ENCODE assay signal across 19 cellular contexts in the genomic region with DNA sequence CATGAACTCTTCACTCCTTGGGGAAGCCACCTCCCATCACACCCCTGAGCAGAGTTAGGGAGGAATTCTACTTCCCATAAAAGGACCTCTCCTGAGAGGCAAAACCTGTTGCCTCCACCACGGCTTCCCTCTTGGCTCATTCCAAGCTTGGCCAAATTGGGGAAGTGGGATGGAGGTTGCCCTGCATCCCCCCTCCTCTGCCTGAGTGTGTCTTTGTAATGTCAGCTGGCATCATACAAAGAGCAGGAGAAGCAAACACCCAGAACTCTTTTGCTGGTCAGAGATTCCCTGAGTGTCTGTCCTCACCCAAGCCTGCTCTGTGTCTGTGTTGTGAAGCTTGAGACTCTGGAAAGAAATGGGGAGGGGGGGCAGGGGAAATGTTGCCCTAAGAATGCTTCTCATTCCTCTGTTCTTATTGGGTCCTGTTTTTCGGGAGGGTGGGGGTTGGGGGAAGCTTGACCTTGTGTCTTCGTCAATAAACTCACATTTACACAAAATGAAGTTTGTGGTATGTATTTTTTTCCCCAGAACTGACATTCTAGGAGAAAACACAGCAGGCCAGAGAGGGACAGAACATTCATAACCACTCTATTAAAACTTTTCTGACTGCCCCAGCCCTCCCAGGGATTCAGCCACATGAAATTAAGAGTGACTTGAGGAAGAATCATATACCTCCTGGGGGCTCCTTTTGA. TPM values are rescaled to one million over a fixed set of nuclear protein-coding genes. Genes with fewer than 3 reads are reported as not detected.
DNase-seq lines count a peak whose midpoint lies in the region; ATAC-seq and TF ChIP-seq lines count a peak whose summit lies in the region.
"Had no signal": no experiment of that assay in that cellular context is flagged by ENCODE, and none has a peak within 500 bp of the region (broad histone marks: within the 10 kb centered on the region; RNA-seq: fewer than 3 reads in every experiment).

No MANE protein-coding gene starts in this region.

- no peak overlapping the region for H3K4ac ChIP-seq in neuronal stem cell (ENCODE audit: low read length)

- H2BK5ac ChIP-seq in neuronal stem cell (ENCODE audit: low read length), result no peak overlapping the region

- H3K36me3 ChIP-seq in right atrium auricular region, result peaks cover 31% of the 10 kb centered on the region
- peaks cover 0 to 70% (median 41%) of the 10 kb centered on the region in 9 donors for H3K36me3 ChIP-seq in heart right ventricle
- peaks cover 55% of the 10 kb centered on the region for H3K36me3 ChIP-seq in mesodermal cell (ENCODE audit: control insufficient read depth, insufficient read depth, low read length)
- peaks cover 9 to 58% of the 10 kb centered on the region in 2 donors for H3K36me3 ChIP-seq in neuronal stem cell (replicated peaks in 1 of 2; ENCODE audit: control insufficient read depth in 2 of 2, insufficient read depth in 2 of 2, low read length in 2 of 2)

- no peak overlapping the region for H3K4me3 ChIP-seq in right atrium auricular region
- H3K4me3 ChIP-seq in heart right ventricle, result no peak overlapping the region
- no peak overlapping the region for H3K4me3 ChIP-seq in mesodermal cell (ENCODE audit: extremely low read depth, insufficient read depth, low read length, poor library complexity, severe bottlenecking)
- H3K4me3 ChIP-seq in neuronal stem cell (ENCODE audit: low read length in 2 of 2), result no peak overlapping the region
- H3K4me3 ChIP-seq: A549 had no signal

- H3K4me1 ChIP-seq in right atrium auricular region, result peaks cover 0 to 31% of the 10 kb centered on the region in 2 donors
- peaks cover 10 to 34% (median 20%) of the 10 kb centered on the region in 9 donors for H3K4me1 ChIP-seq in heart right ventricle
- H3K4me1 ChIP-seq in mesodermal cell (ENCODE audit: control insufficient read depth, insufficient read depth, low read length, poor library complexity, severe bottlenecking), result peaks cover 30% of the 10 kb centered on the region
- peaks cover 2 to 12% of the 10 kb centered on the region in 2 donors for H3K4me1 ChIP-seq in neuronal stem cell (ENCODE audit: control insufficient read depth in 2 of 2, insufficient read depth in 1 of 2, low read depth in 1 of 2, low read length in 2 of 2)

- no peak for ATAC-seq in heart right ventricle
- ATAC-seq in GM18870 (IDR thresholded peaks at IDR 0.05; ENCODE audit: unreplicated experiment), result no peak
- ATAC-seq in left colon, result no peak
- ATAC-seq: A549 had no signal

- H3K79me1 ChIP-seq in neuronal stem cell (ENCODE audit: low read depth, low read length), result no peaks in the 10 kb centered on the region

- no peak overlapping the region for H2AK5ac ChIP-seq in neuronal stem cell (ENCODE audit: low read depth, low read length)

- no peak overlapping the region for H2BK12ac ChIP-seq in neuronal stem cell (ENCODE audit: low read length)

- H3K9me3 ChIP-seq in right atrium auricular region, result no peaks in the 10 kb centered on the region
- H3K9me3 ChIP-seq in heart right ventricle, result no peaks in the 10 kb centered on the region
- no peaks in the 10 kb centered on the region for H3K9me3 ChIP-seq in mesodermal cell (ENCODE audit: control insufficient read depth, low read length)
- no peaks in the 10 kb centered on the region for H3K9me3 ChIP-seq in neuronal stem cell (replicated peaks in 1 of 2; ENCODE audit: control insufficient read depth in 2 of 2, insufficient read depth in 1 of 2, low read depth in 1 of 2, low read length in 2 of 2)
- H3K9me3 ChIP-seq: A549 had no signal

- no peak overlapping the region for H2BK120ac ChIP-seq in neuronal stem cell (ENCODE audit: low read depth, low read length)

- no peak overlapping the region for H2AFZ ChIP-seq in neuronal stem cell (ENCODE audit: low read length)

- H2BK15ac ChIP-seq in neuronal stem cell (ENCODE audit: low read length), result no peak overlapping the region

- no peak overlapping the region for H3K18ac ChIP-seq in neuronal stem cell (ENCODE audit: low read length)

- no peak overlapping the region for H3K14ac ChIP-seq in neuronal stem cell (ENCODE audit: low read length)

- H3K23ac ChIP-seq in neuronal stem cell (ENCODE audit: low read depth, low read length, poor library complexity), result no peak overlapping the region

- H3K4me2 ChIP-seq in neuronal stem cell (ENCODE audit: insufficient read depth, low read length, poor library complexity, severe bottlenecking), result no peak overlapping the region
- H3K4me2 ChIP-seq: A549 had no signal

- DNase-seq in right atrium auricular region (ENCODE audit: low spot score) (no peak), heart right ventricle (no peak), astrocyte of the hippocampus (ENCODE audit: low read depth, low spot score) (peak; percentile 54), neuronal stem cell (ENCODE audit: low spot score) (no peak), left colon (no peak)
- no peak for DNase-seq in activated CD4-positive, alpha-beta T cell treated with anti-CD3 and anti-CD28 coated beads for 4 hours
- DNase-seq: activated CD4-positive, alpha-beta T cell treated with anti-CD3 and anti-CD28 coated beads for 1 hour; activated gamma-delta T cell; COR-L47; foreskin melanocyte; NCI-H2029 treated with DMSO at 0.1 percent for 48 hours; NCI-H524 treated with DMSO at 0.1 percent for 48 hours; stimulated activated naive CD4-positive, alpha-beta T cell treated with Interleukin-2 at 50 U/mL for 16 hours had no signal

- H3K27me3 ChIP-seq in right atrium auricular region (no peaks in the 10 kb centered on the region), heart right ventricle (peaks cover 0 to 2% (median 0%) of the 10 kb centered on the region in 7 donors), neuronal stem cell (ENCODE audit: control insufficient read depth in 3 of 3, insufficient read depth in 3 of 3, low read depth in 1 of 3, low read length in 3 of 3) (no peaks in the 10 kb centered on the region)

- H4K8ac ChIP-seq in neuronal stem cell (ENCODE audit: low read depth, low read length), result no peak overlapping the region

- no peak overlapping the region for H4K91ac ChIP-seq in neuronal stem cell (ENCODE audit: low read depth, low read length, poor library complexity)

- WGBS in heart right ventricle, 2 donors, result 50 to 58% methylated on average over 3 of the region's 3 CpGs
- 80 to 86% methylated on average over 1 of the region's 3 CpGs for WGBS in mesodermal cell (ENCODE audit: insufficient coverage in 2 of 2), 2 experiments
- no CpG with 5 or more reads among the region's 3 CpGs for WGBS in neuronal stem cell (ENCODE audit: extremely low coverage in 2 of 2, insufficient read length in 2 of 2, insufficient replicate concordance in 1 of 2), 2 donors

- intact Hi-C loops in heart right ventricle (cut with DNase I), result no loop called here
- intact Hi-C loops in left colon (cut with DNase I, micrococcal nuclease), result no loop called here

- H3K9ac ChIP-seq in neuronal stem cell (ENCODE audit: low read depth, low read length, poor library complexity), result no peak overlapping the region

- TF ChIP-seq CTCF in right atrium auricular region (IDR thresholded peaks at IDR 0.05) (no peak), heart right ventricle (IDR thresholded peaks at IDR 0.05) (no peak)

- H3K27ac ChIP-seq in right atrium auricular region (peak overlapping the region; percentile 13 to 47), heart right ventricle (peak overlapping the region in 3 of 10 donors; percentile 7 to 45 (median 14)), mesodermal cell (ENCODE audit: low read depth, low read length, severe bottlenecking) (peak overlapping the region; percentile 86), neuronal stem cell (replicated peaks; ENCODE audit: low read length) (no peak overlapping the region)

RNA-seq across cellular contexts. Expression of a gene that starts 5.4 kb away (rescaled TPM):
- total RNA-seq in right atrium auricular region, result 10 to 100 TPM; 39.2 to 61.9 TPM
- total RNA-seq in heart right ventricle, result 10 to 100 TPM in 9 of 10 donors, 1 to 10 TPM in 1; 9.0 to 26.2 (median 11.9) TPM
- 1 to 10 TPM; 3.9 to 6.9 TPM for polyA plus RNA-seq in heart right ventricle
- polyA plus RNA-seq in mesodermal cell (2013, experiment 1 of 2), result 56.3 TPM
- polyA plus RNA-seq in mesodermal cell (2013, experiment 2 of 2), result 53.3 TPM
- polyA plus RNA-seq in neuronal stem cell (2013, experiment 1 of 2), result 20.8 TPM
- 20.9 TPM for polyA plus RNA-seq in neuronal stem cell (2013, experiment 2 of 2)
- total RNA-seq in left colon, result under 1 TPM in 1 of 2 donors, not detected in 1; 0.31 TPM

RNA-seq across cellular contexts. Expression of a gene that starts 27.0 kb away (rescaled TPM):
- total RNA-seq in right atrium auricular region (not detected), heart right ventricle (under 1 TPM in 6 of 10 donors, not detected in 4; 0.09 to 0.89 (median 0.14) TPM), left colon (under 1 TPM in 1 of 2 donors, not detected in 1; 0.08 TPM)
- under 1 TPM; 0.03 to 0.15 TPM for polyA plus RNA-seq in heart right ventricle
- polyA plus RNA-seq in mesodermal cell (2013, experiment 1 of 2), result 0.18 TPM
- not detected for polyA plus RNA-seq in mesodermal cell (2013, experiment 2 of 2)
- polyA plus RNA-seq in neuronal stem cell (2013, experiment 1 of 2), result 0.15 TPM
- polyA plus RNA-seq in neuronal stem cell (2013, experiment 2 of 2), result 0.19 TPM
- total RNA-seq: HepG2, urinary bladder had no signal
- polyA plus RNA-seq: HepG2 had no signal

RNA-seq across cellular contexts. Expression of a gene that starts 34.6 kb away (rescaled TPM):
- not detected for total RNA-seq in right atrium auricular region
- total RNA-seq in heart right ventricle, result not detected
- not detected for polyA plus RNA-seq in heart right ventricle
- polyA plus RNA-seq in mesodermal cell (2013, experiment 1 of 2), result not detected
- not detected for polyA plus RNA-seq in mesodermal cell (2013, experiment 2 of 2)
- 0.24 TPM for polyA plus RNA-seq in neuronal stem cell (2013, experiment 1 of 2)
- 0.32 TPM for polyA plus RNA-seq in neuronal stem cell (2013, experiment 2 of 2)
- total RNA-seq in left colon, result not detected
- total RNA-seq: HepG2, lower leg skin, urinary bladder had no signal
- polyA plus RNA-seq: HepG2, urinary bladder had no signal

Comparison
In these comparisons a context has a peak if more than half of its experiments do, and no peak if none do; other contexts are left out.
1. RNA of a gene that starts 5.4 kb away (total RNA-seq): 39.2 to 61.9 TPM in right atrium auricular region and 9.0 to 26.2 TPM in heart right ventricle; 0.31 TPM in left colon; every median in the first group is over 4 times any median in the second.